ENCODE assay signal across 34 cellular contexts in the genomic region with DNA sequence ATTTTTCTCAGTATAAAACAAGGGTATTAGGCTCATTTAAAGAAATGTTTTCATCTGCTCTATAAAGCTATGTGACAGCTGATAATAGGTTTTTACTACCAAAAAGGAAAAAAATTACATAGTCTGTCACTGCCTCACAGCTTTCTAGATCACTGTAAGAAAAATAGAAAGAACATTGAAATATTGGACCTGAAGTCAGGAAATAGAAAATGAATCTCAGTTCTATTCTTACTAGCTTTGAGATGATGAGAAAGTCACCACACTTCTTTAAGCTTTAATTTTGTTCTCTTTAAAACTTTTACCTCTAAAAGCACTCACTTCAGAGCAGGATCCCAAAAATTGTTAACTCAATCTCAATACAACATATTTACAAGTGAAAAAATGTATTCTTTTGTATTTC.
"Had no signal": no experiment of that assay in that cellular context is flagged by ENCODE, and none has a peak within 500 bp of the region (broad histone marks: within the 10 kb centered on the region; RNA-seq: fewer than 3 reads in every experiment).

No MANE protein-coding gene starts in this region.

- ATAC-seq: activated CD8-positive, alpha-beta T cell treated with anti-CD3 and anti-CD28 coated beads for 36 hours; activated naive CD8-positive, alpha-beta T cell treated with anti-CD3 and anti-CD28 coated beads, Interleukin-2, amount 50 U/mL, for 24 hours; T-cell; T-helper 17 cell had no signal

- H3K27ac ChIP-seq: ascending aorta, cardiac muscle cell, VCaP had no signal

- H3K36me3 ChIP-seq: ascending aorta, cardiac muscle cell had no signal

- H3K4me1 Mint-ChIP-seq: activated B cell treated with CpG ODN at 0.5 μM for 24 hours; activated naive CD4-positive, alpha-beta T cell treated with anti-CD3 and anti-CD28 coated beads, Interleukin-2, amount 10 ng/mL, durations not matched to agents 7 days and 5 days; activated naive CD8-positive, alpha-beta T cell treated with anti-CD3 and anti-CD28 coated beads, Interleukin-2, amount 10 ng/mL, durations not matched to agents 7 days and 5 days; brain; central memory CD8-positive, alpha-beta T cell; T-cell had no signal

- DNase-seq: activated B cell treated with CpG ODN at 0.5 μM for 24 hours; activated CD4-positive, alpha-beta memory T cell treated with anti-CD3 and anti-CD28 coated beads for 36 hours; activated CD4-positive, alpha-beta T cell treated with anti-CD3 and anti-CD28 coated beads for 4 hours; activated CD4-positive, alpha-beta T cell treated with anti-CD3 and anti-CD28 coated beads, Interleukin-2, amount 10 ng/mL, durations not matched to agents 24 days and 14 days; activated CD4-positive, alpha-beta T cell treated with anti-CD3 and anti-CD28 coated beads, Interleukin-2, amount 50 U/mL, for 1 hour; activated CD4-positive, alpha-beta T cell treated with anti-CD3 and anti-CD28 coated beads, Interleukin-2, amount 50 U/mL, for 4 hours; activated CD4-positive, CD25-positive, alpha-beta regulatory T cell treated with anti-CD3 and anti-CD28 coated beads, Interleukin-2, amount 50 U/mL, for 72 hours; activated CD8-positive, alpha-beta memory T cell treated with anti-CD3 and anti-CD28 coated beads, Interleukin-2, amount 50 U/mL, for 4 hours; activated CD8-positive, alpha-beta T cell treated with anti-CD3 and anti-CD28 coated beads for 36 hours; activated effector memory CD4-positive, alpha-beta T cell treated with Interleukin-2 at 50 U/mL for 16 hours; activated gamma-delta T cell; activated naive CD4-positive, alpha-beta T cell treated with anti-CD3 and anti-CD28 coated beads, Interleukin-2, amount 10 ng/mL, durations not matched to agents 7 days and 5 days; activated naive CD4-positive, alpha-beta T cell treated with Interleukin-2 at 50 U/mL for 16 hours; activated naive CD8-positive, alpha-beta T cell treated with anti-CD3 and anti-CD28 coated beads, Interleukin-2, amount 10 ng/mL, durations not matched to agents 7 days and 5 days; activated naive CD8-positive, alpha-beta T cell treated with anti-CD3 and anti-CD28 coated beads, Interleukin-2, amount 50 U/mL, for 24 hours; activated T-cell treated with anti-CD3 and anti-CD28 coated beads for 4 hours; activated T-cell treated with anti-CD3 and anti-CD28 coated beads, Interleukin-2, amount 50 U/mL, for 1 hour; activated T-cell treated with anti-CD3 and anti-CD28 coated beads, Interleukin-2, amount 50 U/mL, for 48 hours; amygdala; anterior cingulate cortex; caudate nucleus; cerebellar nuclear complex; T-cell; T-helper 17 cell; T-helper 9 cell had no signal

- H3K27me3 Mint-ChIP-seq: activated CD4-positive, alpha-beta memory T cell treated with anti-CD3 and anti-CD28 coated beads for 36 hours; activated CD8-positive, alpha-beta T cell treated with anti-CD3 and anti-CD28 coated beads for 36 hours; activated naive CD4-positive, alpha-beta T cell treated with anti-CD3 and anti-CD28 coated beads, Interleukin-2, amount 10 ng/mL, durations not matched to agents 7 days and 5 days; activated naive CD8-positive, alpha-beta T cell; activated naive CD8-positive, alpha-beta T cell treated with anti-CD3 and anti-CD28 coated beads, Interleukin-2, amount 10 ng/mL, durations not matched to agents 7 days and 5 days; activated naive CD8-positive, alpha-beta T cell treated with anti-CD3 and anti-CD28 coated beads, Interleukin-2, amount 50 U/mL, for 24 hours; brain; central memory CD8-positive, alpha-beta T cell; T-cell; T-helper 17 cell had no signal

- H3K9me3 Mint-ChIP-seq: central memory CD8-positive, alpha-beta T cell had no signal

- H3K4me1 ChIP-seq: ascending aorta had no signal

- FAIRE-seq: bronchial epithelial cell, TTC549 had no signal

- H3K27ac Mint-ChIP-seq: activated B cell treated with CpG ODN at 0.5 μM for 24 hours; activated CD4-positive, alpha-beta memory T cell treated with anti-CD3 and anti-CD28 coated beads for 36 hours; activated CD4-positive, alpha-beta T cell treated with anti-CD3 and anti-CD28 coated beads, Interleukin-2, amount 10 ng/mL, durations not matched to agents 24 days and 14 days; activated CD8-positive, alpha-beta T cell treated with anti-CD3 and anti-CD28 coated beads for 36 hours; activated naive CD4-positive, alpha-beta T cell treated with anti-CD3 and anti-CD28 coated beads, Interleukin-2, amount 10 ng/mL, durations not matched to agents 7 days and 5 days; activated naive CD8-positive, alpha-beta T cell; activated naive CD8-positive, alpha-beta T cell treated with anti-CD3 and anti-CD28 coated beads, Interleukin-2, amount 10 ng/mL, durations not matched to agents 7 days and 5 days; activated naive CD8-positive, alpha-beta T cell treated with anti-CD3 and anti-CD28 coated beads, Interleukin-2, amount 50 U/mL, for 24 hours; activated T-helper 2 cell treated with anti-CD3 and anti-CD28 coated beads, Interferon-gamma antibody, Interleukin-2, Interleukin-4, amounts not matched to agents 10 μg/mL and 5 μg/mL and 100 μg/mL, durations not matched to agents 14 hours and 24 hours and 36 hours; brain; T-cell; T-helper 17 cell had no signal

- H3K9me3 ChIP-seq: ascending aorta had no signal

- H3K36me3 Mint-ChIP-seq: activated CD4-positive, alpha-beta memory T cell treated with anti-CD3 and anti-CD28 coated beads for 36 hours; activated naive CD4-positive, alpha-beta T cell treated with anti-CD3 and anti-CD28 coated beads, Interleukin-2, amount 10 ng/mL, durations not matched to agents 7 days and 5 days; brain; T-cell had no signal

- H3K27me3 ChIP-seq: ascending aorta, cardiac muscle cell had no signal

- H3K4me3 ChIP-seq: ascending aorta, cardiac muscle cell had no signal

- H3K4me3 Mint-ChIP-seq: activated B cell treated with CpG ODN at 0.5 μM for 24 hours; activated CD4-positive, alpha-beta memory T cell treated with anti-CD3 and anti-CD28 coated beads for 36 hours; activated CD4-positive, alpha-beta T cell treated with anti-CD3 and anti-CD28 coated beads, Interleukin-2, amount 10 ng/mL, durations not matched to agents 24 days and 14 days; activated CD8-positive, alpha-beta T cell treated with anti-CD3 and anti-CD28 coated beads for 36 hours; activated naive CD4-positive, alpha-beta T cell treated with anti-CD3 and anti-CD28 coated beads, Interleukin-2, amount 10 ng/mL, durations not matched to agents 7 days and 5 days; activated naive CD8-positive, alpha-beta T cell; activated naive CD8-positive, alpha-beta T cell treated with anti-CD3 and anti-CD28 coated beads, Interleukin-2, amount 10 ng/mL, durations not matched to agents 7 days and 5 days; activated naive CD8-positive, alpha-beta T cell treated with anti-CD3 and anti-CD28 coated beads, Interleukin-2, amount 50 U/mL, for 24 hours; brain; central memory CD8-positive, alpha-beta T cell; T-cell; T-helper 17 cell had no signal
